1 cellular context compared by ENCODE assay signal in the genomic region with DNA sequence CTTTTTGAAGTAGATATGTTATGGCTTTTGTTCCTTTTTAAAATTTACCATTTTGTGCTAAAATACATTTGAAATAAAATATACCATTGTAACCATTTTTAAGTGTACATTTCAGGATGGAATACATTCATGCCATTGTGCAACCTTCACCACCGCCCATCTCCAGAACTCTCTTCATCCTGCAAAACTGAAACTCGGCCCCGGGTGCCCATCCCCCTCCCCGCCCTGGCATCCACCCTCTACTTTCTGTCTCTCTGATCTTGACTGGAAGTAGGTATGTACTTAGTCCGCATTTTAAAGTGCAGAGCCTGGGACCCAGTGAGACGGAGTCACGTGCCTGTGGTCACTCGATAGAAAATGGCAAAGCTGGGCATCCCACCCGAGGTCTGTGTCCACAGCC.
TF ChIP-seq lines count a peak whose summit lies in the region.

No MANE protein-coding gene starts in this region.

TF ChIP-seq in IMR-90, 13 proteins besides CTCF, POLR2A, EP300 and RAD21:
- TF ChIP-seq BHLHE40 (IDR thresholded peaks at IDR 0.05; ENCODE audit: low read depth, low read length), result no peak
- no peak for TF ChIP-seq FOS (IDR thresholded peaks at IDR 0.05; ENCODE audit: low read depth, low read length)
- TF ChIP-seq USF2 (IDR thresholded peaks at IDR 0.05; ENCODE audit: low read depth, low read length), result no peak
- TF ChIP-seq NFE2L2 (IDR thresholded peaks at IDR 0.05; ENCODE audit: low read depth, low read length), result no peak
- TF ChIP-seq CHD1 (IDR thresholded peaks at IDR 0.05; ENCODE audit: low read depth, low read length), result no peak
- no peak for TF ChIP-seq MXI1 (IDR thresholded peaks at IDR 0.05; ENCODE audit: borderline replicate concordance, low read depth, low read length)
- TF ChIP-seq RCOR1 (IDR thresholded peaks at IDR 0.05; ENCODE audit: insufficient replicate concordance, low read length), result no peak
- TF ChIP-seq SMC3 (IDR thresholded peaks at IDR 0.05; ENCODE audit: low read depth, low read length), result no peak
- TF ChIP-seq RFX5 (IDR thresholded peaks at IDR 0.05; ENCODE audit: low read depth, low read length), result no peak
- no peak for TF ChIP-seq MAZ (IDR thresholded peaks at IDR 0.05; ENCODE audit: borderline replicate concordance, low read depth, low read length)
- TF ChIP-seq ELK1 (IDR thresholded peaks at IDR 0.05; ENCODE audit: borderline replicate concordance, low read depth, low read length), result no peak
